Comparison of ENCODE assay signal across 18 cellular contexts in genomic region chr22:41935015-41935908, GRCh38. TPM values are rescaled to one million over a fixed set of nuclear protein-coding genes. Genes with fewer than 3 reads are reported as not detected.
DNase-seq lines count a peak whose midpoint lies in the region; ATAC-seq, FAIRE-seq and TF ChIP-seq lines count a peak whose summit lies in the region.
"Had no signal": no experiment of that assay in that cellular context is flagged by ENCODE, and none has a peak within 500 bp of the region (broad histone marks: within the 10 kb centered on the region; RNA-seq: fewer than 3 reads in every experiment).

No MANE protein-coding gene starts in this region.

- FAIRE-seq in HepG2 (lab: Jason Lieb, UNC): no peak

- no TSS peak for BruUV-seq in HepG2 (replicated peaks; lab: Mats Ljungman, UMichigan)

- H3K9ac ChIP-seq in HepG2 (ENCODE audit: insufficient read depth, low read depth, low read length) (no peak overlapping the region), OCI-LY1 (ENCODE audit: low read length) (peak overlapping the region; percentile 50)

- intact Hi-C loops in HepG2 (cut with micrococcal nuclease; ENCODE audit: unreplicated experiment) (no loop called here), right lobe of liver (cut with DNase I) (loop anchor here in 1 of 2 donors (5.0 kb wide), 1 partner anchor 108 kb away; no protein-coding TSS in a partner anchor), left cardiac atrium (cut with DNase I) (no loop called here), prostate gland (cut with DNase I) (no loop called here)
- intact Hi-C loops in activated CD4-positive, alpha-beta memory T cell treated with anti-CD3 and anti-CD28 coated beads for 36 hours (cut with micrococcal nuclease): no loop called here

- H2AFZ ChIP-seq in HepG2 (ENCODE audit: low read length) (no peak overlapping the region), OCI-LY1 (ENCODE audit: low read length) (no peak overlapping the region)
- H2AFZ ChIP-seq: GM23338, PC-9 had no signal

- peaks cover 30% of the 10 kb centered on the region for H3K36me3 Mint-ChIP-seq in activated CD4-positive, alpha-beta memory T cell treated with anti-CD3 and anti-CD28 coated beads for 36 hours
- H3K36me3 Mint-ChIP-seq: naive thymus-derived CD8-positive, alpha-beta T cell had no signal

- H3K4me3 Mint-ChIP-seq in activated CD4-positive, alpha-beta memory T cell treated with anti-CD3 and anti-CD28 coated beads for 36 hours: no peak overlapping the region
- H3K4me3 Mint-ChIP-seq: GM23338 had no signal

- no peak overlapping the region for H3K27ac Mint-ChIP-seq in activated CD4-positive, alpha-beta memory T cell treated with anti-CD3 and anti-CD28 coated beads for 36 hours
- H3K27ac Mint-ChIP-seq: GM23338 had no signal

- H3K4me2 ChIP-seq in HepG2 (ENCODE audit: low read depth, low read length) (no peak overlapping the region), OCI-LY1 (ENCODE audit: low read length) (peak overlapping the region; percentile 12; the same call in 1 of the 2 replicates)
- H3K4me2 ChIP-seq: GM23338, PC-9 had no signal

- peaks cover 8% of the 10 kb centered on the region; the same call in 1 of the 2 replicates for H3F3A ChIP-seq in OCI-LY1 (ENCODE audit: insufficient read depth, low read length)

- TF ChIP-seq CTCF in HepG2 (CRISPR knock-in tag; IDR thresholded peaks at IDR 0.05) (no peak), right lobe of liver (IDR thresholded peaks at IDR 0.05) (no peak), OCI-LY1 (IDR thresholded peaks at IDR 0.05; ENCODE audit: low read length) (no peak), prostate gland (IDR thresholded peaks at IDR 0.05) (no peak)

- ATAC-seq in HepG2 (no peak), right lobe of liver (no peak), left cardiac atrium (peak; percentile 48 to 53), GM19395 (IDR thresholded peaks at IDR 0.05; ENCODE audit: unreplicated experiment) (no peak)
- ATAC-seq: GM23338, left colon had no signal

- POLR2A ChIA-PET in HepG2 (lab: Yijun Ruan, JAX): interaction anchor here (0.7 kb wide), 1 partner anchor 24 kb away, joined by 3 read pairs; no protein-coding TSS in a partner anchor
- POLR2A ChIA-PET in activated CD4-positive, alpha-beta memory T cell treated with anti-CD3 and anti-CD28 coated beads for 36 hours (lab: Charles Lee): interaction anchor here (0.6 to 3.5 kb wide), 4 partner anchors 10 to 108 kb away, joined by 3 to 22 read pairs (median 4); partner anchors contain the start of genes SREBF2 and TNFRSF13C

- DNase-seq in HepG2 (ENCODE audit: low spot score): no peak
- DNase-seq in right lobe of liver: no peak
- DNase-seq in left cardiac atrium: no peak
- DNase-seq in prostate gland (ENCODE audit: low spot score): no peak
- DNase-seq in activated CD4-positive, alpha-beta memory T cell treated with anti-CD3 and anti-CD28 coated beads for 36 hours: no peak
- DNase-seq in epidermal melanocyte (ENCODE audit: insufficient read length, low spot score): no peak
- DNase-seq: activated naive CD4-positive, alpha-beta T cell treated with anti-CD3 and anti-CD28 coated beads, Interleukin-2, amount 50 U/mL, for 16 hours; Calu3; effector memory CD4-positive, alpha-beta T cell; NCI-H226; PC-9; testis had no signal

- H3K4me3 ChIP-seq in HepG2 (replicated peaks in 1 of 3; ENCODE audit: insufficient read depth in 1 of 3, low read depth in 2 of 3, low read length in 3 of 3): no peak overlapping the region
- H3K4me3 ChIP-seq in right lobe of liver: no peak overlapping the region
- H3K4me3 ChIP-seq in OCI-LY1 (ENCODE audit: low read depth, low read length, poor library complexity, severe bottlenecking): no peak overlapping the region
- H3K4me3 ChIP-seq in prostate gland: no peak overlapping the region
- H3K4me3 ChIP-seq: breast epithelium, GM23338, PC-9, testis had no signal

- H3K4me1 ChIP-seq in HepG2 (ENCODE audit: insufficient read depth, low read length) (no peaks in the 10 kb centered on the region), right lobe of liver (no peaks in the 10 kb centered on the region), OCI-LY1 (ENCODE audit: insufficient read depth, low read length, severe bottlenecking) (peaks cover 90% of the 10 kb centered on the region), prostate gland (replicated peaks) (peaks cover 2% of the 10 kb centered on the region)
- H3K4me1 ChIP-seq: breast epithelium, testis had no signal

- H3K27me3 ChIP-seq in HepG2 (ENCODE audit: control insufficient read depth in 1 of 2, insufficient read depth in 2 of 2, low read length in 2 of 2) (no peaks in the 10 kb centered on the region), right lobe of liver (no peaks in the 10 kb centered on the region), OCI-LY1 (ENCODE audit: insufficient read depth, low read length) (no peaks in the 10 kb centered on the region), prostate gland (replicated peaks; ENCODE audit: insufficient read depth) (no peaks in the 10 kb centered on the region)
- H3K27me3 ChIP-seq: breast epithelium, testis had no signal

- 96% methylated on average over 10 of the region's 17 CpGs for WGBS in HepG2 (ENCODE audit: low lambda C conversion rate)
- 90% methylated on average over 2 of the region's 17 CpGs for WGBS in right lobe of liver (ENCODE audit: insufficient coverage, low coverage, low lambda C conversion rate, missing lambda C conversion rate)
- WGBS in prostate gland: 78% methylated on average over 17 of the region's 17 CpGs

- CTCF ChIA-PET in HepG2 (lab: Yijun Ruan, JAX; ENCODE audit: low intra/inter-chr PET ratio, low total read pairs): no interaction called here
- CTCF ChIA-PET in activated CD4-positive, alpha-beta memory T cell treated with anti-CD3 and anti-CD28 coated beads for 36 hours (lab: Charles Lee): interaction anchor here (0.9 to 1.7 kb wide), 2 partner anchors 9 to 10 kb away, joined by 5 to 13 read pairs; partner anchors contain the start of gene TNFRSF13C

- TF ChIP-seq RAD21 in HepG2 (CRISPR knock-in tag; IDR thresholded peaks at IDR 0.05): no peak

- no peaks in the 10 kb centered on the region for H3K9me2 ChIP-seq in OCI-LY1 (ENCODE audit: low read depth, low read length)

- H3K9me3 ChIP-seq in HepG2 (ENCODE audit: low read length) (no peaks in the 10 kb centered on the region), right lobe of liver (no peaks in the 10 kb centered on the region), OCI-LY1 (ENCODE audit: low read length) (no peaks in the 10 kb centered on the region), prostate gland (no peaks in the 10 kb centered on the region)
- H3K9me3 ChIP-seq: breast epithelium, testis had no signal

- H4K20me1 ChIP-seq in HepG2 (ENCODE audit: insufficient read depth, low read length) (no peaks in the 10 kb centered on the region), OCI-LY1 (ENCODE audit: insufficient read depth, low read length) (no peaks in the 10 kb centered on the region)

- peaks cover 19% of the 10 kb centered on the region for H3K4me1 Mint-ChIP-seq in activated CD4-positive, alpha-beta memory T cell treated with anti-CD3 and anti-CD28 coated beads for 36 hours (ENCODE audit: low read depth)

- no peaks in the 10 kb centered on the region for H3K27me3 Mint-ChIP-seq in activated CD4-positive, alpha-beta memory T cell treated with anti-CD3 and anti-CD28 coated beads for 36 hours
- H3K27me3 Mint-ChIP-seq: naive thymus-derived CD8-positive, alpha-beta T cell had no signal

- peaks cover 6 to 21% of the 10 kb centered on the region in 2 experiments; a peak in 3 of 5 replicates for H3K36me3 ChIP-seq in HepG2 (replicated peaks in 1 of 2; ENCODE audit: control insufficient read depth in 1 of 2, insufficient read depth in 2 of 2, low read length in 2 of 2)
- H3K36me3 ChIP-seq in right lobe of liver: no peaks in the 10 kb centered on the region
- peaks cover 17% of the 10 kb centered on the region; the same call in 1 of the 2 replicates for H3K36me3 ChIP-seq in OCI-LY1 (ENCODE audit: insufficient read depth, low read length)
- no peaks in the 10 kb centered on the region for H3K36me3 ChIP-seq in prostate gland
- H3K36me3 ChIP-seq: breast epithelium had no signal

- TF ChIP-seq POLR2A in HepG2 (IDR thresholded peaks at IDR 0.05; ENCODE audit: insufficient read depth in 1 of 2, low read depth in 2 of 2, low read length in 2 of 2) (peak in 1 of 2 experiments; percentile 42; a peak in 1 of 4 replicates), right lobe of liver (IDR thresholded peaks at IDR 0.05) (no peak), prostate gland (IDR thresholded peaks at IDR 0.05) (no peak)

- no peaks in the 10 kb centered on the region for H3K79me2 ChIP-seq in HepG2 (ENCODE audit: insufficient read depth, low read length)
- no peaks in the 10 kb centered on the region for H3K79me2 ChIP-seq in OCI-LY1 (ENCODE audit: insufficient read depth, low read length)

- no peak overlapping the region for H3K27ac ChIP-seq in HepG2 (ENCODE audit: extremely low read length, insufficient read depth, low read length)
- H3K27ac ChIP-seq in right lobe of liver: no peak overlapping the region
- peak overlapping the region; percentile 96 for H3K27ac ChIP-seq in OCI-LY1 (ENCODE audit: low read depth, low read length, poor library complexity, severe bottlenecking)
- H3K27ac ChIP-seq in prostate gland: no peak overlapping the region
- H3K27ac ChIP-seq: breast epithelium, PC-9, testis had no signal

- in situ Hi-C loops in HepG2 (cut with HindIII; ENCODE audit: extremely low pct_ligation_motif_present, low pct_unique_long_range_greater_than_20kb): no loop called here

- H3K9me3 Mint-ChIP-seq in activated CD4-positive, alpha-beta memory T cell treated with anti-CD3 and anti-CD28 coated beads for 36 hours: no peaks in the 10 kb centered on the region
- H3K9me3 Mint-ChIP-seq: GM23338; naive thymus-derived CD8-positive, alpha-beta T cell had no signal

- TF ChIP-seq EP300 in HepG2 (IDR thresholded peaks at IDR 0.05; ENCODE audit: low read depth in 2 of 2, low read length in 2 of 2): no peak
- TF ChIP-seq EP300 in HepG2 (CRISPR knock-in tag; IDR thresholded peaks at IDR 0.05; ENCODE audit: borderline replicate concordance): no peak

RNA-seq across cellular contexts. Expression of gene TNFRSF13C, which starts 8.7 kb away (rescaled TPM):
- total RNA-seq in HepG2 (2016; rRNA removed; fragmentation: Illumina TruSeq; extraction: Trizol) (0.11 TPM in 1 of 2 replicates, not detected in the other), right lobe of liver (under 1 TPM in 4 of 6 experiments, not detected in 2; 0.04 to 0.22 (median 0.18) TPM), left cardiac atrium (under 1 TPM; 0.29 to 0.44 TPM), prostate gland (under 1 TPM; 0.17 to 0.36 TPM)
- total RNA-seq in HepG2 (2016; cell fraction: cytosol; rRNA removed; fragmentation: Illumina TruSeq; extraction: Trizol; ENCODE audit: low read depth): 0.10 TPM in 1 of 2 replicates, not detected in the other
- 0.17 TPM in 1 of 2 replicates, not detected in the other for total RNA-seq in HepG2 (2016; cell fraction: insoluble cytoplasmic fraction; rRNA removed; fragmentation: Illumina TruSeq; extraction: Trizol)
- total RNA-seq in HepG2 (2016; cell fraction: membrane; rRNA removed; fragmentation: Illumina TruSeq; extraction: Trizol): 0.07 and 0.09 TPM in 2 replicates
- total RNA-seq in HepG2 (2016; cell fraction: nucleus; rRNA removed; fragmentation: Illumina TruSeq; extraction: Trizol): 0.25 and 0.38 TPM in 2 replicates
- 0.22 and 0.29 TPM in 2 replicates for polyA plus RNA-seq in HepG2 (2011; rRNA removed)
- polyA plus RNA-seq in HepG2 (2011; cell fraction: cytosol; rRNA removed): 0.03 and 0.04 TPM in 2 replicates
- polyA plus RNA-seq in HepG2 (2011; cell fraction: nucleus; rRNA removed): 1.2 and 1.7 TPM in 2 replicates
- 0.16 and 0.31 TPM in 2 replicates for polyA plus RNA-seq in HepG2 (2012)
- polyA plus RNA-seq in HepG2 (2016; cell fraction: cytosol; fragmentation: Illumina TruSeq; extraction: Trizol; ENCODE audit: low read depth): not detected in 2 replicates
- polyA plus RNA-seq in HepG2 (2016; cell fraction: insoluble cytoplasmic fraction; fragmentation: Illumina TruSeq; extraction: Trizol; ENCODE audit: low read depth): 0.05 TPM in 1 of 2 replicates, not detected in the other
- polyA plus RNA-seq in HepG2 (2016; cell fraction: membrane; fragmentation: Illumina TruSeq; extraction: Trizol; ENCODE audit: low read depth): 0.05 and 0.06 TPM in 2 replicates
- polyA plus RNA-seq in HepG2 (2016; cell fraction: nucleus; fragmentation: Illumina TruSeq; extraction: Trizol; ENCODE audit: insufficient read depth, low read depth): 1.1 and 1.2 TPM in 2 replicates
- polyA minus RNA-seq in HepG2 (2011; rRNA and poly(A)+ RNA removed; ENCODE audit: low replicate concordance): 0.46 and 1.4 TPM in 2 replicates
- polyA minus RNA-seq in HepG2 (2011; cell fraction: cytosol; rRNA and poly(A)+ RNA removed): 0.20 TPM in 1 of 2 replicates, not detected in the other
- 0.26 and 0.37 TPM in 2 replicates for polyA minus RNA-seq in HepG2 (2011; cell fraction: nucleus; rRNA and poly(A)+ RNA removed)
- 1 to 10 TPM; 3.2 to 5.0 TPM for total RNA-seq in activated CD4-positive, alpha-beta memory T cell treated with anti-CD3 and anti-CD28 coated beads for 36 hours

RNA-seq across cellular contexts. Expression of gene CENPM, which starts 11.7 kb away (rescaled TPM):
- 37.3 and 41.8 TPM in 2 replicates for total RNA-seq in HepG2 (2016; rRNA removed; fragmentation: Illumina TruSeq; extraction: Trizol)
- 13.0 and 13.7 TPM in 2 replicates for total RNA-seq in HepG2 (2016; cell fraction: cytosol; rRNA removed; fragmentation: Illumina TruSeq; extraction: Trizol; ENCODE audit: low read depth)
- 37.1 and 38.5 TPM in 2 replicates for total RNA-seq in HepG2 (2016; cell fraction: insoluble cytoplasmic fraction; rRNA removed; fragmentation: Illumina TruSeq; extraction: Trizol)
- 17.3 and 25.3 TPM in 2 replicates for total RNA-seq in HepG2 (2016; cell fraction: membrane; rRNA removed; fragmentation: Illumina TruSeq; extraction: Trizol)
- total RNA-seq in HepG2 (2016; cell fraction: nucleus; rRNA removed; fragmentation: Illumina TruSeq; extraction: Trizol): 25.4 and 26.0 TPM in 2 replicates
- 10.6 and 11.2 TPM in 2 replicates for polyA plus RNA-seq in HepG2 (2011; rRNA removed)
- 6.7 and 15.2 TPM in 2 replicates for polyA plus RNA-seq in HepG2 (2011; cell fraction: cytosol; rRNA removed)
- 15.5 and 21.0 TPM in 2 replicates for polyA plus RNA-seq in HepG2 (2011; cell fraction: nucleus; rRNA removed)
- polyA plus RNA-seq in HepG2 (2012): 4.9 and 8.1 TPM in 2 replicates
- 11.6 and 12.9 TPM in 2 replicates for polyA plus RNA-seq in HepG2 (2016; cell fraction: cytosol; fragmentation: Illumina TruSeq; extraction: Trizol; ENCODE audit: low read depth)
- 35.7 and 42.0 TPM in 2 replicates for polyA plus RNA-seq in HepG2 (2016; cell fraction: insoluble cytoplasmic fraction; fragmentation: Illumina TruSeq; extraction: Trizol; ENCODE audit: low read depth)
- polyA plus RNA-seq in HepG2 (2016; cell fraction: membrane; fragmentation: Illumina TruSeq; extraction: Trizol; ENCODE audit: low read depth): 15.9 TPM in 2 replicates
- polyA plus RNA-seq in HepG2 (2016; cell fraction: nucleus; fragmentation: Illumina TruSeq; extraction: Trizol; ENCODE audit: insufficient read depth, low read depth): 29.0 and 31.5 TPM in 2 replicates
- 31.7 and 74.0 TPM in 2 replicates for polyA minus RNA-seq in HepG2 (2011; rRNA and poly(A)+ RNA removed; ENCODE audit: low replicate concordance)
- 4.4 and 9.0 TPM in 2 replicates for polyA minus RNA-seq in HepG2 (2011; cell fraction: cytosol; rRNA and poly(A)+ RNA removed)
- 7.8 and 10.3 TPM in 2 replicates for polyA minus RNA-seq in HepG2 (2011; cell fraction: nucleus; rRNA and poly(A)+ RNA removed)
- 1 to 10 TPM in 2 of 6 experiments, under 1 TPM in 2, not detected in 2; 0.29 to 3.7 (median 1.8) TPM for total RNA-seq in right lobe of liver
- total RNA-seq in left cardiac atrium: 1 to 10 TPM in 1 of 2 donors, under 1 TPM in 1; 0.79 to 2.0 TPM
- 10 to 100 TPM; 10.3 to 10.8 TPM for total RNA-seq in prostate gland
- total RNA-seq in activated CD4-positive, alpha-beta memory T cell treated with anti-CD3 and anti-CD28 coated beads for 36 hours: 100 to 1,000 TPM in 1 of 2 experiments, 10 to 100 TPM in 1; 99.9 to 106 TPM

RNA-seq across cellular contexts. Expression of gene SHISA8, which starts 20.4 kb away (rescaled TPM):
- total RNA-seq in HepG2 (2016; rRNA removed; fragmentation: Illumina TruSeq; extraction: Trizol) (not detected in 2 replicates), right lobe of liver (not detected), left cardiac atrium (1 to 10 TPM; 1.1 to 3.3 TPM), prostate gland (not detected)
- not detected in 2 replicates for total RNA-seq in HepG2 (2016; cell fraction: cytosol; rRNA removed; fragmentation: Illumina TruSeq; extraction: Trizol; ENCODE audit: low read depth)
- not detected in 2 replicates for total RNA-seq in HepG2 (2016; cell fraction: insoluble cytoplasmic fraction; rRNA removed; fragmentation: Illumina TruSeq; extraction: Trizol)
- total RNA-seq in HepG2 (2016; cell fraction: membrane; rRNA removed; fragmentation: Illumina TruSeq; extraction: Trizol): not detected in 2 replicates
- total RNA-seq in HepG2 (2016; cell fraction: nucleus; rRNA removed; fragmentation: Illumina TruSeq; extraction: Trizol): not detected in 2 replicates
- not detected in 2 replicates for polyA plus RNA-seq in HepG2 (2011; rRNA removed)
- not detected in 2 replicates for polyA plus RNA-seq in HepG2 (2011; cell fraction: cytosol; rRNA removed)
- polyA plus RNA-seq in HepG2 (2011; cell fraction: nucleus; rRNA removed): not detected in 2 replicates
- not detected in 2 replicates for polyA plus RNA-seq in HepG2 (2012)
- polyA plus RNA-seq in HepG2 (2016; cell fraction: cytosol; fragmentation: Illumina TruSeq; extraction: Trizol; ENCODE audit: low read depth): not detected in 2 replicates
- polyA plus RNA-seq in HepG2 (2016; cell fraction: insoluble cytoplasmic fraction; fragmentation: Illumina TruSeq; extraction: Trizol; ENCODE audit: low read depth): not detected in 2 replicates
- not detected in 2 replicates for polyA plus RNA-seq in HepG2 (2016; cell fraction: membrane; fragmentation: Illumina TruSeq; extraction: Trizol; ENCODE audit: low read depth)
- polyA plus RNA-seq in HepG2 (2016; cell fraction: nucleus; fragmentation: Illumina TruSeq; extraction: Trizol; ENCODE audit: insufficient read depth, low read depth): not detected in 2 replicates
- polyA minus RNA-seq in HepG2 (2011; rRNA and poly(A)+ RNA removed; ENCODE audit: low replicate concordance): not detected in 2 replicates
- not detected in 2 replicates for polyA minus RNA-seq in HepG2 (2011; cell fraction: cytosol; rRNA and poly(A)+ RNA removed)
- not detected in 2 replicates for polyA minus RNA-seq in HepG2 (2011; cell fraction: nucleus; rRNA and poly(A)+ RNA removed)
- 1 to 10 TPM in 1 of 2 experiments, under 1 TPM in 1; 0.97 to 1.1 TPM for total RNA-seq in activated CD4-positive, alpha-beta memory T cell treated with anti-CD3 and anti-CD28 coated beads for 36 hours
- total RNA-seq: breast epithelium, Calu3, left colon had no signal
- polyA plus RNA-seq: GM23338; naive thymus-derived CD8-positive, alpha-beta T cell had no signal

RNA-seq across cellular contexts. Expression of gene SEPTIN3, which starts 34.0 kb away (rescaled TPM):
- total RNA-seq in HepG2 (2016; rRNA removed; fragmentation: Illumina TruSeq; extraction: Trizol) (not detected in 2 replicates), right lobe of liver (under 1 TPM in 3 of 6 experiments, not detected in 3; 0.06 to 0.16 (median 0.07) TPM), left cardiac atrium (under 1 TPM; 0.09 to 0.24 TPM), prostate gland (1 to 10 TPM in 1 of 2 donors, under 1 TPM in 1; 0.46 to 2.3 TPM)
- not detected in 2 replicates for total RNA-seq in HepG2 (2016; cell fraction: cytosol; rRNA removed; fragmentation: Illumina TruSeq; extraction: Trizol; ENCODE audit: low read depth)
- not detected in 2 replicates for total RNA-seq in HepG2 (2016; cell fraction: insoluble cytoplasmic fraction; rRNA removed; fragmentation: Illumina TruSeq; extraction: Trizol)
- 0.03 TPM in 1 of 2 replicates, not detected in the other for total RNA-seq in HepG2 (2016; cell fraction: membrane; rRNA removed; fragmentation: Illumina TruSeq; extraction: Trizol)
- not detected in 2 replicates for total RNA-seq in HepG2 (2016; cell fraction: nucleus; rRNA removed; fragmentation: Illumina TruSeq; extraction: Trizol)
- 0.04 and 0.08 TPM in 2 replicates for polyA plus RNA-seq in HepG2 (2011; rRNA removed)
- 0.01 and 0.04 TPM in 2 replicates for polyA plus RNA-seq in HepG2 (2011; cell fraction: cytosol; rRNA removed)
- 0.14 TPM in 1 of 2 replicates, not detected in the other for polyA plus RNA-seq in HepG2 (2011; cell fraction: nucleus; rRNA removed)
- polyA plus RNA-seq in HepG2 (2012): 0.08 TPM in 1 of 2 replicates, not detected in the other
- not detected in 2 replicates for polyA plus RNA-seq in HepG2 (2016; cell fraction: cytosol; fragmentation: Illumina TruSeq; extraction: Trizol; ENCODE audit: low read depth)
- 0.07 TPM in 1 of 2 replicates, not detected in the other for polyA plus RNA-seq in HepG2 (2016; cell fraction: insoluble cytoplasmic fraction; fragmentation: Illumina TruSeq; extraction: Trizol; ENCODE audit: low read depth)
- 0.07 TPM in 1 of 2 replicates, not detected in the other for polyA plus RNA-seq in HepG2 (2016; cell fraction: membrane; fragmentation: Illumina TruSeq; extraction: Trizol; ENCODE audit: low read depth)
- 0.09 TPM in 1 of 2 replicates, not detected in the other for polyA plus RNA-seq in HepG2 (2016; cell fraction: nucleus; fragmentation: Illumina TruSeq; extraction: Trizol; ENCODE audit: insufficient read depth, low read depth)
- 0.04 and 2.7 TPM in 2 replicates for polyA minus RNA-seq in HepG2 (2011; rRNA and poly(A)+ RNA removed; ENCODE audit: low replicate concordance)
- polyA minus RNA-seq in HepG2 (2011; cell fraction: cytosol; rRNA and poly(A)+ RNA removed): not detected in 2 replicates
- not detected in 2 replicates for polyA minus RNA-seq in HepG2 (2011; cell fraction: nucleus; rRNA and poly(A)+ RNA removed)
- total RNA-seq in activated CD4-positive, alpha-beta memory T cell treated with anti-CD3 and anti-CD28 coated beads for 36 hours: 1 to 10 TPM; 2.2 to 2.8 TPM
- polyA plus RNA-seq: naive thymus-derived CD8-positive, alpha-beta T cell had no signal

Comparison
In these comparisons a context has a peak if more than half of its experiments do, and no peak if none do; other contexts are left out.
1. ATAC-seq: peak in left cardiac atrium (2 of 2); none in HepG2 (single experiment), right lobe of liver (0 of 4) and GM19395 (single experiment).